Comparison of ENCODE assay signal across 2 cellular contexts in genomic region chr3:43632269-43632733, GRCh38.
TF ChIP-seq lines count a peak whose summit lies in the region.

No MANE protein-coding gene starts in this region.

TF ChIP-seq in IMR-90, 13 proteins besides CTCF, POLR2A, EP300 and RAD21:
- TF ChIP-seq SMC3 (IDR thresholded peaks at IDR 0.05; ENCODE audit: low read depth, low read length) = no peak
- 0 out of 2 replicates have a peak, but pooled peaks have one; percentile 13 for TF ChIP-seq MAFK (IDR thresholded peaks at IDR 0.05; ENCODE audit: low read depth, low read length)
- TF ChIP-seq NFE2L2 (IDR thresholded peaks at IDR 0.05; ENCODE audit: low read depth, low read length) = peak; percentile 80

TF ChIP-seq in K562, 482 proteins besides CTCF, POLR2A, EP300 and RAD21 (continues in another document):
- TF ChIP-seq ZBTB7A (IDR thresholded peaks at IDR 0.05; ENCODE audit: borderline replicate concordance, control insufficient read depth, low read depth, low read length) (no peak), NFE2 (IDR thresholded peaks at IDR 0.05; ENCODE audit: low read depth) (peak; percentile 96), OTX1 (CRISPR knock-in tag; IDR thresholded peaks at IDR 0.05) (no peak), AFF4 (CRISPR knock-in tag; IDR thresholded peaks at IDR 0.05) (no peak), EP400 (IDR thresholded peaks at IDR 0.05) (peak; percentile 34; the same call in 1 of the 2 replicates), EGR1 (conservative IDR thresholded peaks at IDR 0.05) (no peak), CREB3 (tag; conservative IDR thresholded peaks at IDR 0.05; ENCODE audit: low read depth) (0 out of 2 replicates have a peak, but pooled peaks have one; percentile 39), HBP1 (CRISPR knock-in tag; IDR thresholded peaks at IDR 0.05) (no peak), SMARCE1 (IDR thresholded peaks at IDR 0.05) (peak; percentile 43; the same call in 1 of the 2 replicates), SLC30A9 (CRISPR knock-in tag; IDR thresholded peaks at IDR 0.05) (no peak), E4F1 (CRISPR knock-in tag; IDR thresholded peaks at IDR 0.05; ENCODE audit: borderline replicate concordance) (no peak), CBX2 (IDR thresholded peaks at IDR 0.05; ENCODE audit: insufficient read depth, low read length, poor library complexity, severe bottlenecking) (no peak), SP1 (CRISPR knock-in tag; IDR thresholded peaks at IDR 0.05) (no peak), MAZ (CRISPR knock-in tag; conservative IDR thresholded peaks at IDR 0.05 in 1 of 2, IDR thresholded peaks at IDR 0.05 in 1 of 2) (peak in 1 of 2 experiments; percentile 39; a peak in 1 of 4 replicates), LEF1 (IDR thresholded peaks at IDR 0.05) (no peak), ZNF121 (CRISPR knock-in tag; conservative IDR thresholded peaks at IDR 0.05) (no peak), GABPA (tag; conservative IDR thresholded peaks at IDR 0.05; ENCODE audit: low read depth) (peak; percentile 34; the same call in 1 of the 2 replicates), JUN (IDR thresholded peaks at IDR 0.05; ENCODE audit: borderline replicate concordance, low read depth, low read length) (peak; percentile 56; the same call in 1 of the 2 replicates), JUN (CRISPR knock-in tag; IDR thresholded peaks at IDR 0.05; ENCODE audit: borderline replicate concordance) (no peak), JUND (IDR thresholded peaks at IDR 0.05; ENCODE audit: borderline replicate concordance, low read depth, low read length) (peak; percentile 79; the same call in 1 of the 2 replicates), JUND (tag; IDR thresholded peaks at IDR 0.05; ENCODE audit: borderline replicate concordance, low read depth, low read length) (peak; percentile 77; the same call in 2 of the 3 replicates), CHD2 (IDR thresholded peaks at IDR 0.05; ENCODE audit: low read depth, low read length) (no peak), FOSL1 (tag; conservative IDR thresholded peaks at IDR 0.05) (peak; percentile 73), TAF9B (IDR thresholded peaks at IDR 0.05; ENCODE audit: partially characterized antibody) (no peak), MTA3 (IDR thresholded peaks at IDR 0.05; ENCODE audit: borderline replicate concordance) (peak; percentile 64), MAFK (IDR thresholded peaks at IDR 0.05; ENCODE audit: low read length) (peak; percentile 94), ZNF12 (CRISPR knock-in tag; IDR thresholded peaks at IDR 0.05) (no peak), DPF2 (IDR thresholded peaks at IDR 0.05) (peak; percentile 68), PRDM10 (IDR thresholded peaks at IDR 0.05; ENCODE audit: partially characterized antibody) (peak; percentile 44), ZKSCAN3 (CRISPR knock-in tag; IDR thresholded peaks at IDR 0.05) (no peak), NFIC (IDR thresholded peaks at IDR 0.05) (peak; percentile 36; the same call in 1 of the 2 replicates), NFE2L1 (tag; IDR thresholded peaks at IDR 0.05; ENCODE audit: borderline replicate concordance, low read depth) (peak; percentile 89), IRF9 (tag; IDR thresholded peaks at IDR 0.05) (no peak), ETV1 (tag; conservative IDR thresholded peaks at IDR 0.05; ENCODE audit: low read depth) (peak; percentile 65), CHAMP1 (IDR thresholded peaks at IDR 0.05) (peak; percentile 51; the same call in 1 of the 2 replicates), KDM1A (IDR thresholded peaks at IDR 0.05) (no peak), BACH1 (tag; IDR thresholded peaks at IDR 0.05) (peak; percentile 95), ATF3 (IDR thresholded peaks at IDR 0.05) (peak; percentile 79), ATF3 (CRISPR knock-in tag; conservative IDR thresholded peaks at IDR 0.05) (no peak), SOX6 (IDR thresholded peaks at IDR 0.05) (peak; percentile 26; the same call in 1 of the 2 replicates), ESRRA (IDR thresholded peaks at IDR 0.05; ENCODE audit: borderline replicate concordance, low read depth) (peak; percentile 44; the same call in 1 of the 2 replicates), ZNF280B (CRISPR knock-in tag; IDR thresholded peaks at IDR 0.05) (no peak), TCFL5 (CRISPR knock-in tag; conservative IDR thresholded peaks at IDR 0.05) (no peak), YY1 (IDR thresholded peaks at IDR 0.05; ENCODE audit: borderline replicate concordance in 1 of 3, control insufficient read depth in 1 of 3, extremely low read depth in 1 of 3, insufficient read depth in 3 of 3, insufficient read length in 1 of 3, insufficient replicate concordance in 2 of 3, low read depth in 1 of 3, low read length in 2 of 3) (no peak)
